Comparison of ENCODE assay signal across 1 cellular context in genomic region chr19:4059931-4060620, GRCh38.
TF ChIP-seq lines count a peak whose summit lies in the region.

No MANE protein-coding gene starts in this region.

TF ChIP-seq in HepG2, 621 proteins besides CTCF, POLR2A, EP300 and RAD21 (continued from another document):
- TF ChIP-seq ZNF282 (IDR thresholded peaks at IDR 0.05; ENCODE audit: partially characterized antibody) (no peak), ETV5 (CRISPR knock-in tag; IDR thresholded peaks at IDR 0.05; ENCODE audit: borderline replicate concordance) (no peak), ZNF354B (CRISPR knock-in tag; IDR thresholded peaks at IDR 0.05) (no peak), POGZ (CRISPR knock-in tag; IDR thresholded peaks at IDR 0.05) (no peak), ZNF597 (CRISPR knock-in tag; IDR thresholded peaks at IDR 0.05) (no peak), WIZ (CRISPR knock-in tag; IDR thresholded peaks at IDR 0.05) (no peak)
